In the genomic region with DNA sequence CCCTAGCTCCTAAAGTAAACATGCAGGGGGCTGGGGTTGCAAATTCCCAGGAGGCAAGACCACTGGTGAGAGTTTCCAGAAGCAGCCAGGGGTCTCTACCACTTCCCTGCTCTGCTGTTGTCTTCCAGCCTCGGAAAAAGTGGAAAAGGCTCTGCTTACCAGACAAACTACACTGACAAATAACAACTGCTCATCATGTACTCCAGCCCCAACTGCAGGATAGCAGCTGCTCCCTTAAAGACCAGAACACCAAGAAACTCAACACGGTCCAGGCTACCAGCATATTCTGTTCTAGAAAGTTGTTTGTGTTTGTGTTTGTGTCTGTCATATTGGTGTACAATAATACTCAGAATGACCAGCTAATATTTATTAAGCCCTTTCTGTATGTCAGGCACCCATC, we compare ENCODE assay signal across 20 cellular contexts.
"Had no signal": no experiment of that assay in that cellular context is flagged by ENCODE, and none has a peak within 500 bp of the region (broad histone marks: within the 10 kb centered on the region; RNA-seq: fewer than 3 reads in every experiment).

No MANE protein-coding gene starts in this region.

- H3K27ac ChIP-seq: skin epidermis, tibial nerve had no signal

- H3K9me3 ChIP-seq: esophagus squamous epithelium, pancreas, tibial nerve had no signal

- H3K36me3 ChIP-seq: esophagus squamous epithelium, pancreas, tibial nerve had no signal

- ATAC-seq: activated CD4-positive, alpha-beta T cell treated with anti-CD3 and anti-CD28 coated beads for 36 hours; activated CD8-positive, alpha-beta memory T cell treated with anti-CD3 and anti-CD28 coated beads, Interleukin-2, amount 10 ng/mL, durations not matched to agents 7 days and 5 days; activated naive CD8-positive, alpha-beta T cell treated with anti-CD3 and anti-CD28 coated beads, Interleukin-2, amount 50 U/mL, for 24 hours had no signal

- H3K4me3 ChIP-seq: esophagus squamous epithelium, lung, pancreas, skin epidermis, tibial nerve had no signal

- H3K27me3 ChIP-seq: esophagus squamous epithelium, pancreas, tibial nerve had no signal

- DNase-seq: activated CD4-positive, alpha-beta memory T cell treated with anti-CD3 and anti-CD28 coated beads for 36 hours; activated CD4-positive, alpha-beta T cell treated with anti-CD3 and anti-CD28 coated beads for 36 hours; activated CD8-positive, alpha-beta memory T cell treated with anti-CD3 and anti-CD28 coated beads, Interleukin-2, amount 10 ng/mL, durations not matched to agents 7 days and 5 days; activated naive CD4-positive, alpha-beta T cell treated with anti-CD3 and anti-CD28 coated beads for 36 hours; activated naive CD8-positive, alpha-beta T cell treated with anti-CD3 and anti-CD28 coated beads, Interleukin-2, amount 50 U/mL, for 24 hours; activated T-cell treated with anti-CD3 and anti-CD28 coated beads, Interleukin-2, amount 50 U/mL, for 1 hour; aorta; cerebellar nuclear complex; effector CD8-positive, alpha-beta T cell; esophagus squamous epithelium; hippocampal formation; kidney; midbrain; pancreas; stimulated activated CD4-positive, alpha-beta T cell treated with anti-CD3 and anti-CD28 coated beads, Interleukin-15, amount 100 ng/mL, for 24 hours; stimulated activated CD4-positive, alpha-beta T cell treated with anti-CD3 and anti-CD28 coated beads, Interleukin-4, amount 100 ng/mL, for 24 hours; stimulated activated naive CD4-positive, alpha-beta T cell had no signal
